ENCODE assay signal across 24 cellular contexts in the genomic region with DNA sequence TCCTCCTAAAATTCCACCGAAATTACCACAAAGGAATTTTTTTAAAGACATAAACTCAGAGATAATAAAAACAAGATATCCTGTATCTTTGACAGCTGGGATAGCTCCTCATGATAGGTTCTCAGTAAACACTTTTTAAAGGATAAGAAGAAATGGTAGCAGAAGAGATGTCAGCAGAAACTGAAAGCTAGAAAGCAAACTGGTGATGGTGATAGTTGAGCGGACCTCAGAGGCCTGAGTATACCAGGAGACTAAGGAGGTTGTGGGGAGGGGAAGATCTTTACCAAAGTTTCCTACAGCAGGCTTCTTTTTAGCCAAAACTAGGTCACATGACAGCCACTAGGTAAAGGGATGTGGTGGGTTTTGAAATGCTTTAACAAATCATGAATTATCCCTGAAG. TPM values are rescaled to one million over a fixed set of nuclear protein-coding genes. Genes with fewer than 3 reads are reported as not detected.
DNase-seq lines count a peak whose midpoint lies in the region; ATAC-seq and TF ChIP-seq lines count a peak whose summit lies in the region.
"Had no signal": no experiment of that assay in that cellular context is flagged by ENCODE, and none has a peak within 500 bp of the region (broad histone marks: within the 10 kb centered on the region; RNA-seq: fewer than 3 reads in every experiment).

No MANE protein-coding gene starts in this region.

- CTCF ChIA-PET in activated naive CD4-positive, alpha-beta T cell treated with anti-CD3 and anti-CD28 coated beads for 36 hours (lab: Charles Lee) = interaction anchor here (0.6 to 2.4 kb wide), 4 partner anchors 8 to 331 kb away, joined by 3 to 7 read pairs (median 3); no protein-coding TSS in a partner anchor

- no peak overlapping the region for H3K27ac ChIP-seq in vagina
- H3K27ac ChIP-seq: pancreas, right lobe of liver, thoracic aorta, VCaP had no signal

- peak; percentile 6 for DNase-seq in activated naive CD4-positive, alpha-beta T cell treated with anti-CD3 and anti-CD28 coated beads for 36 hours
- DNase-seq in activated naive CD4-positive, alpha-beta T cell treated with anti-CD3 and anti-CD28 coated beads, Interleukin-2, amount 50 U/mL, for 16 hours = no peak
- DNase-seq in T-helper 17 cell (no peak), vagina (ENCODE audit: extremely low spot score in 2 of 2) (no peak), cerebellar cortex (ENCODE audit: low spot score) (no peak)
- DNase-seq: ACHN; activated CD4-positive, alpha-beta T cell treated with anti-CD3 and anti-CD28 coated beads, Interleukin-2, amount 50 U/mL, for 4 hours; cortex of kidney; DMS153; GF-D8; KBM-7; NCI-H1694 treated with DMSO at 0.1 percent for 48 hours; NCI-H526 treated with DMSO at 0.1 percent for 48 hours; pancreas; right lobe of liver; stimulated activated CD4-positive, alpha-beta T cell treated with anti-CD3 and anti-CD28 coated beads, Interleukin-15, amount 100 ng/mL, for 24 hours had no signal

- intact Hi-C loops in activated naive CD4-positive, alpha-beta T cell treated with anti-CD3 and anti-CD28 coated beads for 36 hours (cut with micrococcal nuclease) = no loop called here
- intact Hi-C loops in vagina (cut with DNase I) = no loop called here

- no peaks in the 10 kb centered on the region for H3K9me3 Mint-ChIP-seq in activated naive CD4-positive, alpha-beta T cell treated with anti-CD3 and anti-CD28 coated beads for 36 hours
- H3K9me3 Mint-ChIP-seq in nephron = no peaks in the 10 kb centered on the region
- H3K9me3 Mint-ChIP-seq: activated T-helper 1 cell treated with anti-CD3 and anti-CD28 coated beads, Interleukin-12 subunit alpha, Interleukin-12 subunit beta, Interleukin-2, Interleukin-4 antibody, amounts not matched to agents 30 ng/mL and 10 ng/mL and 1 ng/mL, durations not matched to agents 14 hours and 24 hours and 36 hours; CD14-positive monocyte; natural killer cell treated with Interleukin-12 subunit alpha and Interleukin-12 subunit beta and Interleukin-15 and Interleukin-18, amount 100 ng/mL, for 72 hours had no signal

- peaks cover 21% of the 10 kb centered on the region for H3K4me1 Mint-ChIP-seq in activated naive CD4-positive, alpha-beta T cell treated with anti-CD3 and anti-CD28 coated beads for 36 hours (ENCODE audit: low read depth)
- peaks cover 21% of the 10 kb centered on the region for H3K4me1 Mint-ChIP-seq in T-helper 17 cell
- H3K4me1 Mint-ChIP-seq in nephron = peaks cover 4% of the 10 kb centered on the region
- H3K4me1 Mint-ChIP-seq: CD14-positive monocyte had no signal

- ATAC-seq in GM19452 (IDR thresholded peaks at IDR 0.05; ENCODE audit: unreplicated experiment) (peak; percentile 52), T-helper 17 cell (peak; percentile 53), GM18505 (IDR thresholded peaks at IDR 0.05; ENCODE audit: unreplicated experiment) (no peak)
- ATAC-seq: natural killer cell treated with Interleukin-12 subunit alpha and Interleukin-12 subunit beta and Interleukin-15 and Interleukin-18, amount 100 ng/mL, for 72 hours; pancreas; right lobe of liver had no signal

- H3K27ac Mint-ChIP-seq in activated naive CD4-positive, alpha-beta T cell treated with anti-CD3 and anti-CD28 coated beads for 36 hours = no peak overlapping the region
- H3K27ac Mint-ChIP-seq in T-helper 17 cell (no peak overlapping the region), nephron (peak overlapping the region; percentile 9 to 40 (median 34))
- H3K27ac Mint-ChIP-seq: activated T-helper 1 cell treated with anti-CD3 and anti-CD28 coated beads, Interleukin-12 subunit alpha, Interleukin-12 subunit beta, Interleukin-2, Interleukin-4 antibody, amounts not matched to agents 30 ng/mL and 10 ng/mL and 1 ng/mL, durations not matched to agents 14 hours and 24 hours and 36 hours; natural killer cell treated with Interleukin-12 subunit alpha and Interleukin-12 subunit beta and Interleukin-15 and Interleukin-18, amount 100 ng/mL, for 72 hours had no signal

- no peaks in the 10 kb centered on the region for H3K36me3 ChIP-seq in vagina
- H3K36me3 ChIP-seq: pancreas, right lobe of liver, thoracic aorta had no signal

- TF ChIP-seq POLR2A in vagina (IDR thresholded peaks at IDR 0.05) = no peak
- no peak for TF ChIP-seq POLR2A in GM18505 (IDR thresholded peaks at IDR 0.05; ENCODE audit: borderline replicate concordance, extremely low read depth, insufficient read depth, insufficient read length)

- no peaks in the 10 kb centered on the region for H3K27me3 ChIP-seq in vagina
- H3K27me3 ChIP-seq: pancreas, right lobe of liver had no signal

- H3K4me3 ChIP-seq in vagina = no peak overlapping the region
- H3K4me3 ChIP-seq: pancreas, right lobe of liver, thoracic aorta had no signal

- TF ChIP-seq CTCF in nephron (IDR thresholded peaks at IDR 0.05; ENCODE audit: unreplicated experiment in 3 of 3) = no peak
- no peak for TF ChIP-seq CTCF in vagina (IDR thresholded peaks at IDR 0.05)

- H3K9me3 ChIP-seq in T-helper 17 cell (ENCODE audit: control insufficient read depth, low read length, poor library complexity, severe bottlenecking) (no peaks in the 10 kb centered on the region), vagina (no peaks in the 10 kb centered on the region)
- H3K9me3 ChIP-seq: pancreas, right lobe of liver, thoracic aorta had no signal

- no peaks in the 10 kb centered on the region for H3K27me3 Mint-ChIP-seq in activated naive CD4-positive, alpha-beta T cell treated with anti-CD3 and anti-CD28 coated beads for 36 hours (ENCODE audit: low read depth)
- no peaks in the 10 kb centered on the region for H3K27me3 Mint-ChIP-seq in T-helper 17 cell
- no peaks in the 10 kb centered on the region for H3K27me3 Mint-ChIP-seq in nephron (ENCODE audit: low read depth)
- H3K27me3 Mint-ChIP-seq: natural killer cell treated with Interleukin-12 subunit alpha and Interleukin-12 subunit beta and Interleukin-15 and Interleukin-18, amount 100 ng/mL, for 72 hours had no signal

- no peak overlapping the region for H3K4me3 Mint-ChIP-seq in activated naive CD4-positive, alpha-beta T cell treated with anti-CD3 and anti-CD28 coated beads for 36 hours
- peak overlapping the region; percentile 46 for H3K4me3 Mint-ChIP-seq in T-helper 17 cell
- no peak overlapping the region for H3K4me3 Mint-ChIP-seq in nephron
- H3K4me3 Mint-ChIP-seq: activated T-helper 1 cell treated with anti-CD3 and anti-CD28 coated beads, Interleukin-12 subunit alpha, Interleukin-12 subunit beta, Interleukin-2, Interleukin-4 antibody, amounts not matched to agents 30 ng/mL and 10 ng/mL and 1 ng/mL, durations not matched to agents 14 hours and 24 hours and 36 hours; CD14-positive monocyte; natural killer cell treated with Interleukin-12 subunit alpha and Interleukin-12 subunit beta and Interleukin-15 and Interleukin-18, amount 100 ng/mL, for 72 hours had no signal

- no peaks in the 10 kb centered on the region for H3K4me1 ChIP-seq in vagina

- peaks cover 5% of the 10 kb centered on the region for H3K36me3 Mint-ChIP-seq in activated naive CD4-positive, alpha-beta T cell treated with anti-CD3 and anti-CD28 coated beads for 36 hours (ENCODE audit: low read depth)
- H3K36me3 Mint-ChIP-seq in T-helper 17 cell (ENCODE audit: low read depth) (no peaks in the 10 kb centered on the region), nephron (ENCODE audit: low read depth) (no peaks in the 10 kb centered on the region)
- H3K36me3 Mint-ChIP-seq: natural killer cell treated with Interleukin-12 subunit alpha and Interleukin-12 subunit beta and Interleukin-15 and Interleukin-18, amount 100 ng/mL, for 72 hours had no signal

RNA-seq across cellular contexts. Expression of gene PCGF5, which starts 22.5 kb away (rescaled TPM):
- 10 to 100 TPM; 34.2 to 36.4 TPM for total RNA-seq in activated naive CD4-positive, alpha-beta T cell treated with anti-CD3 and anti-CD28 coated beads for 36 hours
- total RNA-seq in T-helper 17 cell = 10 to 100 TPM; 66.7 to 86.8 TPM
- 45.4 TPM for total RNA-seq in vagina

Comparison
In these comparisons a context has a peak if more than half of its experiments do, and no peak if none do; other contexts are left out.
1. H3K27ac Mint-ChIP-seq: peak in nephron (3 of 3); none in activated naive CD4-positive, alpha-beta T cell treated with anti-CD3 and anti-CD28 coated beads for 36 hours (single experiment) and T-helper 17 cell (single experiment).